Comparison of ENCODE assay signal across 12 cellular contexts in genomic region chr3:73448761-73449290, GRCh38.
DNase-seq lines count a peak whose midpoint lies in the region; ATAC-seq lines count a peak whose summit lies in the region.
"Had no signal": no experiment of that assay in that cellular context is flagged by ENCODE, and none has a peak within 500 bp of the region (broad histone marks: within the 10 kb centered on the region; RNA-seq: fewer than 3 reads in every experiment).

No MANE protein-coding gene starts in this region.

- H3K9me3 Mint-ChIP-seq in activated naive CD4-positive, alpha-beta T cell treated with anti-CD3 and anti-CD28 coated beads, Interleukin-2, amount 10 ng/mL, durations not matched to agents 7 days and 5 days: no peaks in the 10 kb centered on the region

- no peak overlapping the region for H3K4me3 ChIP-seq in BLaER1

- H3K27ac Mint-ChIP-seq in activated naive CD4-positive, alpha-beta T cell treated with anti-CD3 and anti-CD28 coated beads, Interleukin-2, amount 10 ng/mL, durations not matched to agents 7 days and 5 days: no peak overlapping the region

- H3K4me1 Mint-ChIP-seq in activated naive CD4-positive, alpha-beta T cell treated with anti-CD3 and anti-CD28 coated beads, Interleukin-2, amount 10 ng/mL, durations not matched to agents 7 days and 5 days: no peaks in the 10 kb centered on the region

- 0 out of 2 replicates have a peak overlapping the region, but pooled peaks have one; percentile 27 for H3K27ac ChIP-seq in BLaER1

- peak overlapping the region; percentile 70 for H3K4me2 ChIP-seq in BLaER1

- no peak overlapping the region for H3K9ac ChIP-seq in BLaER1

- CTCF ChIA-PET in activated naive CD4-positive, alpha-beta T cell treated with anti-CD3 and anti-CD28 coated beads, Interleukin-2, amount 10 ng/mL, durations not matched to agents 7 days and 5 days (lab: Charles Lee): interaction anchor here (1.1 kb wide), 1 partner anchor 53 kb away, joined by 3 read pairs; no protein-coding TSS in a partner anchor

- no peaks in the 10 kb centered on the region for H3K36me3 ChIP-seq in BLaER1

- ATAC-seq in GM19324 (IDR thresholded peaks at IDR 0.05; ENCODE audit: low FRiP score, unreplicated experiment) (peak; percentile 94), HG02884 (IDR thresholded peaks at IDR 0.05; ENCODE audit: unreplicated experiment) (peak; percentile 82)

- H3K4me1 ChIP-seq in BLaER1: peaks cover 53% of the 10 kb centered on the region

- no peaks in the 10 kb centered on the region for H3K27me3 ChIP-seq in BLaER1

- no peaks in the 10 kb centered on the region for H4K20me1 ChIP-seq in BLaER1

- DNase-seq in MV-4-11 (lab: John Stamatoyannopoulos, UW) (peak; percentile 74), DMS79 (lab: John Stamatoyannopoulos, UW) (no peak), NCI-H2196 (lab: John Stamatoyannopoulos, UW; ENCODE audit: unreplicated experiment) (no peak)
- no peak for DNase-seq in activated T-cell treated with anti-CD3 and anti-CD28 coated beads, Interleukin-2, amount 50 U/mL, for 1 hour
- no peak for DNase-seq in activated naive CD4-positive, alpha-beta T cell treated with anti-CD3 and anti-CD28 coated beads, Interleukin-2, amount 10 ng/mL, durations not matched to agents 7 days and 5 days
- DNase-seq: midbrain; NCI-H1694 treated with DMSO at 0.1 percent for 48 hours; stimulated activated CD4-positive, alpha-beta T cell treated with anti-CD3 and anti-CD28 coated beads, Interleukin-4, amount 100 ng/mL, for 1 hour; T1000 had no signal

- H3K36me3 Mint-ChIP-seq in activated naive CD4-positive, alpha-beta T cell treated with anti-CD3 and anti-CD28 coated beads, Interleukin-2, amount 10 ng/mL, durations not matched to agents 7 days and 5 days: no peaks in the 10 kb centered on the region

- H3K9me3 ChIP-seq in BLaER1: no peaks in the 10 kb centered on the region

- no peaks in the 10 kb centered on the region for H3K27me3 Mint-ChIP-seq in activated naive CD4-positive, alpha-beta T cell treated with anti-CD3 and anti-CD28 coated beads, Interleukin-2, amount 10 ng/mL, durations not matched to agents 7 days and 5 days

- no peak overlapping the region for H3K4me3 Mint-ChIP-seq in activated naive CD4-positive, alpha-beta T cell treated with anti-CD3 and anti-CD28 coated beads, Interleukin-2, amount 10 ng/mL, durations not matched to agents 7 days and 5 days
